In the genomic region with DNA sequence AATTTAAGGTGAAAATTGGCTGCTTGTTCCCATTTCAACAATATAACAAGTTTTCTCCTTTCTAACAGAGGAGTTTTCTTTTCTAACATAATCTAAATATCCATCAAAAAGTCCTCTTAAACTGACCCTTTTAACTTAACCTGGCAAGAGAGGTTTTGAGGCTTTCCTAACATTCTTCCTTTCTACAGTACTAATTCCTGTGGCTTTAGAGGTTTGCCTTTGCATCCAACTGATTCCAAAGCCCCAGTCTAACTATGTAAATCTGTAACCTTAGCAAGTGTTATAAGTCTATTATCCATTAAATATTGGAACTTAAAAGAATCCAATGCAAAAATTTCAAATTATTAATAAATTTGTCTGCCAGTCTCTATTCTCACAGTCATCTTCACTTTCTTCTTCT, we compare ENCODE assay signal across 22 cellular contexts.
DNase-seq lines count a peak whose midpoint lies in the region; ATAC-seq lines count a peak whose summit lies in the region.
"Had no signal": no experiment of that assay in that cellular context is flagged by ENCODE, and none has a peak within 500 bp of the region (broad histone marks: within the 10 kb centered on the region; RNA-seq: fewer than 3 reads in every experiment).

No MANE protein-coding gene starts in this region.

- peaks cover 8 to 36% (median 24%) of the 10 kb centered on the region in 3 donors for H3K9me3 Mint-ChIP-seq in T-cell

- CTCF ChIA-PET in T-cell (lab: Charles Lee) = no interaction called here

- H3K27me3 Mint-ChIP-seq in T-cell = no peaks in the 10 kb centered on the region
- H3K27me3 Mint-ChIP-seq: activated naive CD8-positive, alpha-beta T cell treated with anti-CD3 and anti-CD28 coated beads, Interleukin-2, amount 10 ng/mL, durations not matched to agents 7 days and 5 days had no signal

- DNase-seq in EH (ENCODE audit: low read depth) = peak; percentile 59
- peak; percentile 22 for DNase-seq in NCI-H226
- peak; percentile 26 for DNase-seq in dedifferentiated amniotic fluid mesenchymal stem cell (ENCODE audit: extremely low spot score)
- peak; percentile 52 for DNase-seq in renal cortical epithelial cell (ENCODE audit: low read depth)
- no peak for DNase-seq in T-cell
- DNase-seq in NCI-H1436 treated with DMSO at 0.1 percent for 48 hours (lab: John Stamatoyannopoulos, UW) = no peak
- no peak for DNase-seq in NCI-H2107 treated with DMSO at 0.1 percent for 48 hours (lab: John Stamatoyannopoulos, UW; ENCODE audit: unreplicated experiment)
- DNase-seq: activated naive CD8-positive, alpha-beta T cell treated with anti-CD3 and anti-CD28 coated beads, Interleukin-2, amount 10 ng/mL, durations not matched to agents 7 days and 5 days; BE2C; DMS53; hippocampal formation; Kasumi-1; NCI-H1092; NCI-H2029; OCI-M1; small intestine; stimulated activated CD4-positive, alpha-beta T cell treated with anti-CD3 and anti-CD28 coated beads, Interleukin-2, amount 100 ng/mL, for 24 hours had no signal

- POLR2A ChIA-PET in T-cell (lab: Charles Lee) = no interaction called here

- H3K36me3 Mint-ChIP-seq in T-cell = peaks cover 78% of the 10 kb centered on the region

- H3K27ac Mint-ChIP-seq in T-cell = no peak overlapping the region
- H3K27ac Mint-ChIP-seq: activated naive CD8-positive, alpha-beta T cell treated with anti-CD3 and anti-CD28 coated beads, Interleukin-2, amount 10 ng/mL, durations not matched to agents 7 days and 5 days; activated T-helper 2 cell treated with anti-CD3 and anti-CD28 coated beads, Interferon-gamma antibody, Interleukin-2, Interleukin-4, amounts not matched to agents 10 μg/mL and 5 μg/mL and 100 μg/mL, durations not matched to agents 14 hours and 24 hours and 36 hours; stimulated activated effector memory CD8-positive, alpha-beta T cell treated with anti-CD3 and anti-CD28 coated beads, Interleukin-12 subunit alpha, Interleukin-12 subunit beta, amount 100 ng/mL, for 72 hours; T-helper 1 cell treated with Interleukin-12 subunit alpha and Interleukin-12 subunit beta and Interleukin-4 antibody, amounts not matched to agents 30 μg/mL and 1 μg/mL, for 36 hours had no signal

- no peaks in the 10 kb centered on the region for H3K4me1 Mint-ChIP-seq in T-cell
- H3K4me1 Mint-ChIP-seq: neural crest cell; stimulated activated effector memory CD8-positive, alpha-beta T cell treated with anti-CD3 and anti-CD28 coated beads, Interleukin-12 subunit alpha, Interleukin-12 subunit beta, amount 100 ng/mL, for 72 hours had no signal

- H3K4me3 Mint-ChIP-seq in T-cell = no peak overlapping the region
- H3K4me3 Mint-ChIP-seq: activated naive CD8-positive, alpha-beta T cell treated with anti-CD3 and anti-CD28 coated beads, Interleukin-2, amount 10 ng/mL, durations not matched to agents 7 days and 5 days; neural crest cell; stimulated activated effector memory CD8-positive, alpha-beta T cell treated with anti-CD3 and anti-CD28 coated beads, Interleukin-12 subunit alpha, Interleukin-12 subunit beta, amount 100 ng/mL, for 72 hours; T-helper 1 cell treated with Interleukin-12 subunit alpha and Interleukin-12 subunit beta and Interleukin-4 antibody, amounts not matched to agents 30 μg/mL and 1 μg/mL, for 36 hours had no signal

- ATAC-seq in GM18498 (IDR thresholded peaks at IDR 0.05; ENCODE audit: unreplicated experiment) (no peak), T-cell (replicated peaks in 1 of 4) (no peak)
- ATAC-seq: stimulated activated effector memory CD8-positive, alpha-beta T cell treated with anti-CD3 and anti-CD28 coated beads, Interleukin-12 subunit alpha, Interleukin-12 subunit beta, amount 100 ng/mL, for 72 hours had no signal

Comparison
In these comparisons a context has a peak if more than half of its experiments do, and no peak if none do; other contexts are left out.
1. DNase-seq: peak in EH (single experiment), NCI-H226 (single experiment), dedifferentiated amniotic fluid mesenchymal stem cell (single experiment) and renal cortical epithelial cell (single experiment); none in T-cell (0 of 34), NCI-H1436 treated with DMSO at 0.1 percent for 48 hours (single experiment) and NCI-H2107 treated with DMSO at 0.1 percent for 48 hours (single experiment).